ENCODE assay signal across 20 cellular contexts in genomic region chr17:74447628-74448159, GRCh38. TPM values are rescaled to one million over a fixed set of nuclear protein-coding genes. Genes with fewer than 3 reads are reported as not detected.
DNase-seq lines count a peak whose midpoint lies in the region; ATAC-seq and TF ChIP-seq lines count a peak whose summit lies in the region.
"Had no signal": no experiment of that assay in that cellular context is flagged by ENCODE, and none has a peak within 500 bp of the region (broad histone marks: within the 10 kb centered on the region; RNA-seq: fewer than 3 reads in every experiment).

No MANE protein-coding gene starts in this region.

- DNase-seq in heart right ventricle (no peak), neuronal stem cell (ENCODE audit: low spot score) (no peak), thoracic aorta (ENCODE audit: low spot score) (no peak), ACHN (no peak), EL (no peak)
- DNase-seq in activated CD8-positive, alpha-beta memory T cell treated with anti-CD3 and anti-CD28 coated beads, Interleukin-2, amount 10 ng/mL, durations not matched to agents 7 days and 5 days = no peak
- DNase-seq: activated CD4-positive, alpha-beta T cell treated with anti-CD3 and anti-CD28 coated beads for 4 hours; DMS79; foreskin melanocyte; GM23248; NCI-H1694 treated with DMSO at 0.1 percent for 48 hours; NCI-H2227 treated with DMSO at 0.1 percent for 48 hours; SJCRH30 had no signal

- TF ChIP-seq CTCF in brain (conservative IDR thresholded peaks at IDR 0.05) (no peak), heart right ventricle (IDR thresholded peaks at IDR 0.05) (no peak), thoracic aorta (IDR thresholded peaks at IDR 0.05) (no peak)

- H2BK5ac ChIP-seq in neuronal stem cell (ENCODE audit: low read length) = no peak overlapping the region

- H3K4me1 ChIP-seq in heart right ventricle (peaks cover 26 to 93% (median 57%) of the 10 kb centered on the region in 9 donors), neuronal stem cell (ENCODE audit: control insufficient read depth in 2 of 2, insufficient read depth in 1 of 2, low read depth in 1 of 2, low read length in 2 of 2) (peaks cover 9 to 14% of the 10 kb centered on the region in 2 donors), thoracic aorta (ENCODE audit: control insufficient read depth in 1 of 2, low read depth in 2 of 2) (peaks cover 73 to 94% of the 10 kb centered on the region in 2 donors)
- H3K4me1 ChIP-seq: SJCRH30 had no signal

- H3K9me3 ChIP-seq in heart right ventricle (no peaks in the 10 kb centered on the region), neuronal stem cell (replicated peaks in 1 of 2; ENCODE audit: control insufficient read depth in 2 of 2, insufficient read depth in 1 of 2, low read depth in 1 of 2, low read length in 2 of 2) (no peaks in the 10 kb centered on the region), thoracic aorta (no peaks in the 10 kb centered on the region)
- H3K9me3 ChIP-seq: SJCRH30 had no signal

- no peak overlapping the region for H3K4me3 Mint-ChIP-seq in brain
- no peak overlapping the region for H3K4me3 Mint-ChIP-seq in activated CD8-positive, alpha-beta memory T cell treated with anti-CD3 and anti-CD28 coated beads, Interleukin-2, amount 10 ng/mL, durations not matched to agents 7 days and 5 days
- H3K4me3 Mint-ChIP-seq: mesothelial cell of epicardium; natural killer cell treated with Interleukin-12 subunit alpha and Interleukin-12 subunit beta and Interleukin-15 and Interleukin-18, amount 100 ng/mL, for 72 hours had no signal

- no peak overlapping the region for H2BK12ac ChIP-seq in neuronal stem cell (ENCODE audit: low read length)

- H3K4me3 ChIP-seq in heart right ventricle (peak overlapping the region in 1 of 10 donors; percentile 31), neuronal stem cell (ENCODE audit: low read length in 2 of 2) (no peak overlapping the region), thoracic aorta (peak overlapping the region; percentile 42)
- H3K4me3 ChIP-seq: GM23248, SJCRH30 had no signal

- H3K36me3 ChIP-seq in heart right ventricle (peaks cover 0 to 17% (median 0%) of the 10 kb centered on the region in 9 donors), neuronal stem cell (replicated peaks in 1 of 2; ENCODE audit: control insufficient read depth in 2 of 2, insufficient read depth in 2 of 2, low read length in 2 of 2) (peaks cover 0 to 13% of the 10 kb centered on the region in 2 donors), thoracic aorta (no peaks in the 10 kb centered on the region)
- H3K36me3 ChIP-seq: SJCRH30 had no signal

- no peaks in the 10 kb centered on the region for H3K27me3 Mint-ChIP-seq in brain
- H3K27me3 Mint-ChIP-seq in activated CD8-positive, alpha-beta memory T cell treated with anti-CD3 and anti-CD28 coated beads, Interleukin-2, amount 10 ng/mL, durations not matched to agents 7 days and 5 days = peaks cover 13% of the 10 kb centered on the region
- H3K27me3 Mint-ChIP-seq: natural killer cell treated with Interleukin-12 subunit alpha and Interleukin-12 subunit beta and Interleukin-15 and Interleukin-18, amount 100 ng/mL, for 72 hours had no signal

- H3K27me3 ChIP-seq in heart right ventricle = peaks cover 0 to under 1% (median 0%) of the 10 kb centered on the region in 7 donors
- H3K27me3 ChIP-seq in neuronal stem cell (ENCODE audit: control insufficient read depth in 3 of 3, insufficient read depth in 3 of 3, low read depth in 1 of 3, low read length in 3 of 3) = peaks cover 0 to 15% (median 4%) of the 10 kb centered on the region in 3 experiments
- H3K27me3 ChIP-seq in thoracic aorta (replicated peaks; ENCODE audit: insufficient read depth) = no peaks in the 10 kb centered on the region

- no peak overlapping the region for H3K4ac ChIP-seq in neuronal stem cell (ENCODE audit: low read length)

- no peak for ATAC-seq in heart right ventricle
- ATAC-seq in thoracic aorta (ENCODE audit: insufficient number of reproducible peaks, low FRiP score, low read depth) = no peak
- no peak for ATAC-seq in activated CD8-positive, alpha-beta memory T cell treated with anti-CD3 and anti-CD28 coated beads, Interleukin-2, amount 10 ng/mL, durations not matched to agents 7 days and 5 days

- no peak overlapping the region for H2BK15ac ChIP-seq in neuronal stem cell (ENCODE audit: low read length)

- H3K14ac ChIP-seq in neuronal stem cell (ENCODE audit: low read length) = no peak overlapping the region

- no peak overlapping the region for H2AFZ ChIP-seq in neuronal stem cell (ENCODE audit: low read length)
- H2AFZ ChIP-seq: GM23248 had no signal

- H3K79me1 ChIP-seq in neuronal stem cell (ENCODE audit: low read depth, low read length) = peaks cover 2% of the 10 kb centered on the region

- CTCF ChIA-PET in activated CD8-positive, alpha-beta memory T cell treated with anti-CD3 and anti-CD28 coated beads, Interleukin-2, amount 10 ng/mL, durations not matched to agents 7 days and 5 days (lab: Charles Lee) = interaction anchor here (1.0 to 2.1 kb wide), 3 partner anchors 8 to 79 kb away, joined by 3 to 10 read pairs (median 5); no protein-coding TSS in a partner anchor

- H3K4me2 ChIP-seq in neuronal stem cell (ENCODE audit: insufficient read depth, low read length, poor library complexity, severe bottlenecking) = no peak overlapping the region

- H3K23ac ChIP-seq in neuronal stem cell (ENCODE audit: low read depth, low read length, poor library complexity) = no peak overlapping the region

- H3K9ac ChIP-seq in neuronal stem cell (ENCODE audit: low read depth, low read length, poor library complexity) = peak overlapping the region; percentile 15
- H3K9ac ChIP-seq: GM23248 had no signal

- H3K36me3 Mint-ChIP-seq in brain = peaks cover 7% of the 10 kb centered on the region
- H3K36me3 Mint-ChIP-seq in activated CD8-positive, alpha-beta memory T cell treated with anti-CD3 and anti-CD28 coated beads, Interleukin-2, amount 10 ng/mL, durations not matched to agents 7 days and 5 days = no peaks in the 10 kb centered on the region
- H3K36me3 Mint-ChIP-seq: natural killer cell treated with Interleukin-12 subunit alpha and Interleukin-12 subunit beta and Interleukin-15 and Interleukin-18, amount 100 ng/mL, for 72 hours had no signal

- no peak overlapping the region for H2AK5ac ChIP-seq in neuronal stem cell (ENCODE audit: low read depth, low read length)

- H3K18ac ChIP-seq in neuronal stem cell (ENCODE audit: low read length) = no peak overlapping the region

- peak overlapping the region in 4 of 5 experiments; percentile 11 to 59 (median 37) for H3K27ac Mint-ChIP-seq in brain
- no peak overlapping the region for H3K27ac Mint-ChIP-seq in activated CD8-positive, alpha-beta memory T cell treated with anti-CD3 and anti-CD28 coated beads, Interleukin-2, amount 10 ng/mL, durations not matched to agents 7 days and 5 days
- H3K27ac Mint-ChIP-seq: activated naive CD8-positive, alpha-beta T cell treated with anti-CD3 and anti-CD28 coated beads, Interleukin-2, amount 50 U/mL, for 24 hours; activated T-helper 2 cell treated with anti-CD3 and anti-CD28 coated beads, Interferon-gamma antibody, Interleukin-2, Interleukin-4, amounts not matched to agents 10 μg/mL and 5 μg/mL and 100 μg/mL, durations not matched to agents 14 hours and 24 hours and 36 hours; mesothelial cell of epicardium; natural killer cell treated with Interleukin-12 subunit alpha and Interleukin-12 subunit beta and Interleukin-15 and Interleukin-18, amount 100 ng/mL, for 72 hours had no signal

- peaks cover 39% of the 10 kb centered on the region for H3K4me1 Mint-ChIP-seq in brain
- peaks cover 15% of the 10 kb centered on the region for H3K4me1 Mint-ChIP-seq in activated CD8-positive, alpha-beta memory T cell treated with anti-CD3 and anti-CD28 coated beads, Interleukin-2, amount 10 ng/mL, durations not matched to agents 7 days and 5 days

- WGBS in heart right ventricle, 2 donors = 94 to 95% methylated on average over 11 of the region's 11 CpGs
- WGBS in neuronal stem cell (ENCODE audit: extremely low coverage in 2 of 2, insufficient read length in 2 of 2, insufficient replicate concordance in 1 of 2), 2 donors = no CpG with 5 or more reads among the region's 11 CpGs

- H3K9me3 Mint-ChIP-seq in brain = no peaks in the 10 kb centered on the region
- H3K9me3 Mint-ChIP-seq in activated CD8-positive, alpha-beta memory T cell treated with anti-CD3 and anti-CD28 coated beads, Interleukin-2, amount 10 ng/mL, durations not matched to agents 7 days and 5 days (ENCODE audit: low read depth) = no peaks in the 10 kb centered on the region
- H3K9me3 Mint-ChIP-seq: activated naive CD8-positive, alpha-beta T cell treated with anti-CD3 and anti-CD28 coated beads, Interleukin-2, amount 50 U/mL, for 24 hours; activated T-helper 2 cell treated with anti-CD3 and anti-CD28 coated beads, Interferon-gamma antibody, Interleukin-2, Interleukin-4, amounts not matched to agents 10 μg/mL and 5 μg/mL and 100 μg/mL, durations not matched to agents 14 hours and 24 hours and 36 hours; mesothelial cell of epicardium; natural killer cell treated with Interleukin-12 subunit alpha and Interleukin-12 subunit beta and Interleukin-15 and Interleukin-18, amount 100 ng/mL, for 72 hours had no signal

- intact Hi-C loops in heart right ventricle (cut with DNase I) = loop anchor here in 1 of 10 donors (10.0 kb wide), 1 partner anchor 233 kb away; the partner anchor contains the start of gene TTYH2

- no peak overlapping the region for H4K91ac ChIP-seq in neuronal stem cell (ENCODE audit: low read depth, low read length, poor library complexity)

- no peak overlapping the region for H2BK120ac ChIP-seq in neuronal stem cell (ENCODE audit: low read depth, low read length)

- in situ Hi-C loops in ACHN (cut with HindIII; ENCODE audit: low pct_ligation_motif_present, low pct_unique_long_range_greater_than_20kb, low sequenced_read_pairs) = no loop called here

- H3K27ac ChIP-seq in heart right ventricle (peak overlapping the region in 9 of 10 donors; percentile 67 to 97 (median 88)), neuronal stem cell (replicated peaks; ENCODE audit: low read length) (no peak overlapping the region), thoracic aorta (peak overlapping the region; percentile 93 to 96)
- H3K27ac ChIP-seq: GM23248, SJCRH30 had no signal

- H4K8ac ChIP-seq in neuronal stem cell (ENCODE audit: low read depth, low read length) = no peak overlapping the region

RNA-seq across cellular contexts. Expression of gene GPRC5C, which starts 15.8 kb away (rescaled TPM):
- polyA plus RNA-seq in brain (ENCODE audit: insufficient read depth, low read depth, low replicate concordance) (63.8 TPM), heart right ventricle (10 to 100 TPM; 29.5 to 38.2 TPM)
- total RNA-seq in heart right ventricle (10 to 100 TPM; 28.0 to 41.0 (median 32.5) TPM), thoracic aorta (10 to 100 TPM; 56.0 to 67.0 TPM)
- polyA plus RNA-seq in neuronal stem cell (2013, experiment 1 of 2) = 39.2 TPM
- 37.9 TPM for polyA plus RNA-seq in neuronal stem cell (2013, experiment 2 of 2)
- total RNA-seq in activated CD8-positive, alpha-beta memory T cell treated with anti-CD3 and anti-CD28 coated beads, Interleukin-2, amount 10 ng/mL, durations not matched to agents 7 days and 5 days = not detected
- total RNA-seq: SJCRH30 had no signal

RNA-seq across cellular contexts. Expression of gene CD300A, which starts 18.7 kb away (rescaled TPM):
- 3.5 TPM for polyA plus RNA-seq in brain (ENCODE audit: insufficient read depth, low read depth, low replicate concordance)
- 10 to 100 TPM in 1 of 10 donors, 1 to 10 TPM in 4, under 1 TPM in 5; 0.38 to 13.1 (median 1.4) TPM for total RNA-seq in heart right ventricle
- 1 to 10 TPM in 1 of 2 donors, under 1 TPM in 1; 0.95 to 1.9 TPM for polyA plus RNA-seq in heart right ventricle
- 0.10 TPM for polyA plus RNA-seq in neuronal stem cell (2013, experiment 1 of 2)
- 0.04 TPM for polyA plus RNA-seq in neuronal stem cell (2013, experiment 2 of 2)
- total RNA-seq in thoracic aorta = 1 to 10 TPM; 7.7 to 8.0 TPM
- total RNA-seq in activated CD8-positive, alpha-beta memory T cell treated with anti-CD3 and anti-CD28 coated beads, Interleukin-2, amount 10 ng/mL, durations not matched to agents 7 days and 5 days = 10 to 100 TPM in 1 of 2 experiments, 1 to 10 TPM in 1; 2.0 to 15.8 TPM
- total RNA-seq: epithelial cell of proximal tubule, GM23248, kidney epithelial cell, mesothelial cell of epicardium, SJCRH30 had no signal
- polyA plus RNA-seq: GM23248 had no signal

Comparison
In these comparisons a context has a peak if more than half of its experiments do, and no peak if none do; other contexts are left out.
1. RNA of gene GPRC5C, which starts 15.8 kb away (total RNA-seq): 56.0 to 67.0 TPM in thoracic aorta and 28.0 to 41.0 TPM in heart right ventricle; not detected in activated CD8-positive, alpha-beta memory T cell treated with anti-CD3 and anti-CD28 coated beads, Interleukin-2, amount 10 ng/mL, durations not matched to agents 7 days and 5 days; every median in the first group is over 10 times any median in the second.